In genomic region chr9:100027543-100027942, GRCh38 we compare ENCODE assay signal across 19 cellular contexts.
"Had no signal": no experiment of that assay in that cellular context is flagged by ENCODE, and none has a peak within 500 bp of the region (broad histone marks: within the 10 kb centered on the region; RNA-seq: fewer than 3 reads in every experiment).

No MANE protein-coding gene starts in this region.

- H3K27me3 Mint-ChIP-seq: activated B cell treated with CpG ODN at 0.5 μM for 24 hours; activated CD4-positive, alpha-beta T cell treated with anti-CD3 and anti-CD28 coated beads, Interleukin-2, amount 10 ng/mL, durations not matched to agents 24 days and 14 days; activated CD8-positive, alpha-beta memory T cell treated with anti-CD3 and anti-CD28 coated beads, Interleukin-2, amount 10 ng/mL, durations not matched to agents 7 days and 5 days; activated naive CD8-positive, alpha-beta T cell; activated T-cell treated with anti-CD3 and anti-CD28 coated beads, Interleukin-2, amount 50 U/mL, for 24 hours; activated T-helper 17 cell treated with anti-CD3 and anti-CD28 coated beads, Interleukin-2, amount 50 U/mL, for 72 hours; brain; central memory CD8-positive, alpha-beta T cell had no signal

- H3K9ac ChIP-seq: KMS-11 had no signal

- H3K4me3 ChIP-seq: MG63, Peyer's patch, SJSA1 had no signal

- H3K4me1 ChIP-seq: Peyer's patch, SJSA1 had no signal

- H3K36me3 ChIP-seq: MG63, Peyer's patch had no signal

- H3K9me3 ChIP-seq: MG63, Peyer's patch, SJSA1 had no signal

- H3K27me3 ChIP-seq: MG63, Peyer's patch, SJSA1 had no signal

- DNase-seq: activated gamma-delta T cell, NCI-H187 treated with DMSO at 0.1 percent for 48 hours, NCI-H2081 treated with DMSO at 0.1 percent for 48 hours, NCI-H446 treated with DMSO at 0.1 percent for 48 hours had no signal

- H3K4me3 Mint-ChIP-seq: activated B cell treated with CpG ODN at 0.5 μM for 24 hours; activated CD4-positive, alpha-beta T cell treated with anti-CD3 and anti-CD28 coated beads, Interleukin-2, amount 10 ng/mL, durations not matched to agents 24 days and 14 days; activated CD8-positive, alpha-beta memory T cell treated with anti-CD3 and anti-CD28 coated beads, Interleukin-2, amount 10 ng/mL, durations not matched to agents 7 days and 5 days; activated naive CD4-positive, alpha-beta T cell treated with anti-CD3 and anti-CD28 coated beads for 36 hours; activated naive CD8-positive, alpha-beta T cell; activated T-cell treated with anti-CD3 and anti-CD28 coated beads, Interleukin-2, amount 50 U/mL, for 24 hours; activated T-helper 17 cell treated with anti-CD3 and anti-CD28 coated beads, Interleukin-2, amount 50 U/mL, for 72 hours; brain; central memory CD8-positive, alpha-beta T cell had no signal

- H3K9me3 Mint-ChIP-seq: activated B cell treated with CpG ODN at 0.5 μM for 24 hours; activated CD4-positive, alpha-beta T cell treated with anti-CD3 and anti-CD28 coated beads, Interleukin-2, amount 10 ng/mL, durations not matched to agents 24 days and 14 days; activated naive CD4-positive, alpha-beta T cell treated with anti-CD3 and anti-CD28 coated beads for 36 hours; activated T-cell treated with anti-CD3 and anti-CD28 coated beads, Interleukin-2, amount 50 U/mL, for 24 hours; activated T-helper 17 cell treated with anti-CD3 and anti-CD28 coated beads, Interleukin-2, amount 50 U/mL, for 72 hours; central memory CD8-positive, alpha-beta T cell had no signal

- FAIRE-seq: astrocyte had no signal

- H3K27ac ChIP-seq: KMS-11, Peyer's patch, RWPE1, SJSA1 had no signal

- H3K27ac Mint-ChIP-seq: activated B cell treated with CpG ODN at 0.5 μM for 24 hours; activated CD4-positive, alpha-beta T cell treated with anti-CD3 and anti-CD28 coated beads, Interleukin-2, amount 10 ng/mL, durations not matched to agents 24 days and 14 days; activated CD8-positive, alpha-beta memory T cell treated with anti-CD3 and anti-CD28 coated beads, Interleukin-2, amount 10 ng/mL, durations not matched to agents 7 days and 5 days; activated naive CD4-positive, alpha-beta T cell treated with anti-CD3 and anti-CD28 coated beads for 36 hours; activated naive CD8-positive, alpha-beta T cell; activated T-cell treated with anti-CD3 and anti-CD28 coated beads, Interleukin-2, amount 50 U/mL, for 24 hours; activated T-helper 17 cell treated with anti-CD3 and anti-CD28 coated beads, Interleukin-2, amount 50 U/mL, for 72 hours had no signal
